Comparison of ENCODE assay signal across 15 cellular contexts in genomic region chr17:80028030-80028429, GRCh38. TPM values are rescaled to one million over a fixed set of nuclear protein-coding genes. Genes with fewer than 3 reads are reported as not detected.
DNase-seq lines count a peak whose midpoint lies in the region; ATAC-seq and TF ChIP-seq lines count a peak whose summit lies in the region.
"Had no signal": no experiment of that assay in that cellular context is flagged by ENCODE, and none has a peak within 500 bp of the region (broad histone marks: within the 10 kb centered on the region; RNA-seq: fewer than 3 reads in every experiment).

No MANE protein-coding gene starts in this region.

- no peak for TF ChIP-seq POLR2A in gastroesophageal sphincter (IDR thresholded peaks at IDR 0.05)

- ATAC-seq in gastroesophageal sphincter (no peak), HG02678 (IDR thresholded peaks at IDR 0.05; ENCODE audit: unreplicated experiment) (no peak)
- ATAC-seq: A549; activated CD4-positive, CD25-positive, alpha-beta regulatory T cell treated with anti-CD3 and anti-CD28 coated beads, Interleukin-2, amount 50 U/mL, for 24 hours had no signal

- peak; percentile 82 for DNase-seq in MCF 10A (ENCODE audit: unreplicated experiment)
- DNase-seq in mammary epithelial cell, result no peak
- peak; percentile 81 for DNase-seq in NCI-H446 treated with DMSO at 0.1 percent for 48 hours (lab: John Stamatoyannopoulos, UW)
- DNase-seq in tibial artery, result no peak
- no peak for DNase-seq in nucleus accumbens (lab: John Stamatoyannopoulos, UW)
- DNase-seq in COLO829 (ENCODE audit: low spot score), result no peak
- DNase-seq: NCI-H524; stimulated activated CD4-positive, alpha-beta T cell treated with anti-CD3 and anti-CD28 coated beads, Interleukin-2, amount 100 ng/mL, for 24 hours had no signal

- no peak for TF ChIP-seq EP300 in gastroesophageal sphincter (IDR thresholded peaks at IDR 0.05)

- peaks cover 32% of the 10 kb centered on the region for H3K4me1 Mint-ChIP-seq in MCF 10A (ENCODE audit: insufficient read depth, unreplicated experiment)
- H3K4me1 Mint-ChIP-seq: activated naive CD4-positive, alpha-beta T cell treated with anti-CD3 and anti-CD28 coated beads, Interleukin-2, amount 50 U/mL, for 24 hours had no signal

- H3K79me2 ChIP-seq in mammary epithelial cell (ENCODE audit: insufficient read depth, low read length), result peaks cover 58% of the 10 kb centered on the region

- H3K27ac Mint-ChIP-seq in MCF 10A (ENCODE audit: low read depth, unreplicated experiment), result peak overlapping the region; percentile 93
- H3K27ac Mint-ChIP-seq: activated naive CD4-positive, alpha-beta T cell treated with anti-CD3 and anti-CD28 coated beads, Interleukin-2, amount 50 U/mL, for 24 hours; type B pancreatic cell had no signal

- H3K4me3 Mint-ChIP-seq in MCF 10A (ENCODE audit: unreplicated experiment), result peak overlapping the region; percentile 8
- H3K4me3 Mint-ChIP-seq: activated naive CD4-positive, alpha-beta T cell treated with anti-CD3 and anti-CD28 coated beads, Interleukin-2, amount 50 U/mL, for 24 hours; type B pancreatic cell had no signal

- no peaks in the 10 kb centered on the region for H4K20me1 ChIP-seq in mammary epithelial cell (ENCODE audit: insufficient read depth, low read length)

- H3K9ac ChIP-seq in mammary epithelial cell (ENCODE audit: insufficient read depth, low read length), result no peak overlapping the region

- dilution Hi-C loops in mammary epithelial cell (cut with HindIII; ENCODE audit: low sequenced_read_pairs), result no loop called here

- H2AFZ ChIP-seq in mammary epithelial cell (ENCODE audit: low read depth, low read length), result no peak overlapping the region

- H3K27me3 ChIP-seq in mammary epithelial cell (ENCODE audit: insufficient read depth, low read length) (no peaks in the 10 kb centered on the region), gastroesophageal sphincter (no peaks in the 10 kb centered on the region), tibial artery (no peaks in the 10 kb centered on the region)

- intact Hi-C loops in MCF 10A (cut with micrococcal nuclease) (no loop called here), mammary epithelial cell (cut with micrococcal nuclease) (no loop called here), tibial artery (cut with DNase I; ENCODE audit: low total_unique reads) (no loop called here)

- no peaks in the 10 kb centered on the region for H3K9me3 Mint-ChIP-seq in MCF 10A (ENCODE audit: unreplicated experiment)
- H3K9me3 Mint-ChIP-seq: activated naive CD4-positive, alpha-beta T cell treated with anti-CD3 and anti-CD28 coated beads, Interleukin-2, amount 50 U/mL, for 24 hours had no signal

- in situ Hi-C loops in mammary epithelial cell (cut with MboI; ENCODE audit: low sequenced_read_pairs in 2 of 2), result no loop called here

- H3K27me3 Mint-ChIP-seq in MCF 10A (ENCODE audit: insufficient read depth, unreplicated experiment), result no peaks in the 10 kb centered on the region
- H3K27me3 Mint-ChIP-seq: activated naive CD4-positive, alpha-beta T cell treated with anti-CD3 and anti-CD28 coated beads, Interleukin-2, amount 50 U/mL, for 24 hours; type B pancreatic cell had no signal

- TF ChIP-seq CTCF in MCF 10A (IDR thresholded peaks at IDR 0.05; ENCODE audit: unreplicated experiment), result no peak
- no peak for TF ChIP-seq CTCF in mammary epithelial cell (conservative IDR thresholded peaks at IDR 0.05 in 1 of 2, IDR thresholded peaks at IDR 0.05 in 1 of 2; ENCODE audit: extremely low read depth in 1 of 2, insufficient read depth in 1 of 2, low read depth in 1 of 2, low read length in 2 of 2)
- TF ChIP-seq CTCF in gastroesophageal sphincter (IDR thresholded peaks at IDR 0.05), result no peak
- TF ChIP-seq CTCF in tibial artery (IDR thresholded peaks at IDR 0.05), result no peak

- no peak overlapping the region for H3K4me2 ChIP-seq in mammary epithelial cell (ENCODE audit: insufficient read depth, low read depth, low read length)
- H3K4me2 ChIP-seq: A549 had no signal

- H3K4me1 ChIP-seq in mammary epithelial cell (ENCODE audit: insufficient read depth, low read length), result peaks cover 12% of the 10 kb centered on the region
- H3K4me1 ChIP-seq in gastroesophageal sphincter, result peaks cover 0 to 83% (median 12%) of the 10 kb centered on the region in 3 donors
- peaks cover 0 to 72% (median 42%) of the 10 kb centered on the region in 4 donors for H3K4me1 ChIP-seq in tibial artery

- POLR2A ChIA-PET in MCF 10A (lab: Yijun Ruan, JAX), result interaction anchor here (0.6 to 1.8 kb wide), 6 partner anchors 11 to 396 kb away, joined by 3 to 5 read pairs (median 4); partner anchors contain the start of gene GAA

- H3K9me3 ChIP-seq in mammary epithelial cell (replicated peaks; ENCODE audit: insufficient read depth, low read length), result no peaks in the 10 kb centered on the region
- no peaks in the 10 kb centered on the region for H3K9me3 ChIP-seq in gastroesophageal sphincter
- no peaks in the 10 kb centered on the region for H3K9me3 ChIP-seq in tibial artery
- H3K9me3 ChIP-seq: A549 had no signal

- no TSS peak for BruUV-seq in MCF 10A (replicated peaks; lab: Mats Ljungman, UMichigan)
- BruUV-seq in mammary epithelial cell (replicated peaks; lab: Mats Ljungman, UMichigan), result no TSS peak

- no peak overlapping the region for H3K27ac ChIP-seq in mammary epithelial cell (ENCODE audit: insufficient read depth, low read depth, low read length)
- H3K27ac ChIP-seq in gastroesophageal sphincter, result peak overlapping the region in 3 of 4 donors; percentile 61 to 71 (median 65)
- H3K27ac ChIP-seq in tibial artery, result peak overlapping the region; percentile 56 to 72
- H3K27ac ChIP-seq: A549 had no signal

- H3K36me3 Mint-ChIP-seq in MCF 10A (ENCODE audit: insufficient read depth, unreplicated experiment), result peaks cover 10% of the 10 kb centered on the region
- H3K36me3 Mint-ChIP-seq: activated naive CD4-positive, alpha-beta T cell treated with anti-CD3 and anti-CD28 coated beads, Interleukin-2, amount 50 U/mL, for 24 hours had no signal

- H3K36me3 ChIP-seq in mammary epithelial cell (ENCODE audit: insufficient read depth, low read length) (no peaks in the 10 kb centered on the region), gastroesophageal sphincter (peaks cover 0 to 4% of the 10 kb centered on the region in 2 donors), tibial artery (no peaks in the 10 kb centered on the region)

- H3K4me3 ChIP-seq in mammary epithelial cell (replicated peaks in 1 of 3; ENCODE audit: insufficient read depth in 1 of 3, low read depth in 2 of 3, low read length in 3 of 3) (no peak overlapping the region), gastroesophageal sphincter (no peak overlapping the region), tibial artery (no peak overlapping the region)
- H3K4me3 ChIP-seq: A549 had no signal

- CTCF ChIA-PET in MCF 10A (lab: Yijun Ruan, JAX) (interaction anchor here (0.7 to 4.0 kb wide), 4 partner anchors 20 to 299 kb away, joined by 3 to 29 read pairs (median 7); no protein-coding TSS in a partner anchor), mammary epithelial cell (lab: Charles Lee; ENCODE audit: low non-redundant PET) (no interaction called here)

- 51% methylated on average over 10 of the region's 10 CpGs for WGBS in mammary epithelial cell (ENCODE audit: low coverage, missing lambda C conversion rate)
- WGBS in gastroesophageal sphincter (ENCODE audit: low coverage in 1 of 2), 2 donors, result 70 to 89% methylated on average over 10 of the region's 10 CpGs

RNA-seq across cellular contexts. Expression of gene TBC1D16, which starts 7.6 kb away (rescaled TPM):
- total RNA-seq in MCF 10A (2022) (21.1 and 26.5 TPM in 2 replicates), mammary epithelial cell (10 to 100 TPM; 20.7 to 28.3 TPM), gastroesophageal sphincter (10 to 100 TPM; 26.5 to 44.3 (median 36.3) TPM)
- 7.5 TPM for polyA plus RNA-seq in mammary epithelial cell
- polyA minus RNA-seq in mammary epithelial cell, result 33.0 TPM

RNA-seq across cellular contexts. Expression of gene CCDC40, which starts 8.4 kb away (rescaled TPM):
- total RNA-seq in MCF 10A (2022) (4.1 and 4.8 TPM in 2 replicates), mammary epithelial cell (1 to 10 TPM; 2.7 to 3.0 TPM), gastroesophageal sphincter (10 to 100 TPM in 1 of 4 donors, 1 to 10 TPM in 3; 4.3 to 17.3 (median 5.5) TPM)
- 0.82 TPM for polyA plus RNA-seq in mammary epithelial cell
- not detected for polyA minus RNA-seq in mammary epithelial cell
- total RNA-seq: T-helper 1 cell treated with Interleukin-12 subunit alpha and Interleukin-12 subunit beta and Interleukin-4 antibody, amounts not matched to agents 30 ng/mL and 1 ng/mL, for 36 hours had no signal

Comparison
In these comparisons a context has a peak if more than half of its experiments do, and no peak if none do; other contexts are left out.
1. DNase-seq: peak in MCF 10A (single experiment) and NCI-H446 treated with DMSO at 0.1 percent for 48 hours (single experiment); none in mammary epithelial cell (single experiment), tibial artery (0 of 2), nucleus accumbens (0 of 56) and COLO829 (single experiment).